Comparison of ENCODE assay signal across 27 cellular contexts in genomic region chr2:165814473-165814872, GRCh38.
"Had no signal": no experiment of that assay in that cellular context is flagged by ENCODE, and none has a peak within 500 bp of the region (broad histone marks: within the 10 kb centered on the region; RNA-seq: fewer than 3 reads in every experiment).

No MANE protein-coding gene starts in this region.

- H3K27me3 Mint-ChIP-seq: activated naive CD8-positive, alpha-beta T cell; activated T-helper 17 cell treated with anti-CD3 and anti-CD28 coated beads, Interleukin-2, amount 50 U/mL, for 72 hours; brain; central memory CD8-positive, alpha-beta T cell had no signal

- H3K4me3 ChIP-seq: MG63, Peyer's patch, SJSA1 had no signal

- H3K9me3 Mint-ChIP-seq: activated CD4-positive, alpha-beta T cell treated with anti-CD3 and anti-CD28 coated beads, Interleukin-2, amount 10 ng/mL, durations not matched to agents 24 days and 14 days; activated naive CD4-positive, alpha-beta T cell treated with anti-CD3 and anti-CD28 coated beads for 36 hours; activated T-helper 17 cell treated with anti-CD3 and anti-CD28 coated beads, Interleukin-2, amount 50 U/mL, for 72 hours; brain; central memory CD8-positive, alpha-beta T cell; T-helper 1 cell treated with Interleukin-12 subunit alpha and Interleukin-12 subunit beta and Interleukin-4 antibody, amounts not matched to agents 30 μg/mL and 1 μg/mL, for 36 hours had no signal

- FAIRE-seq: astrocyte had no signal

- H3K4me1 Mint-ChIP-seq: activated CD4-positive, alpha-beta T cell treated with anti-CD3 and anti-CD28 coated beads, Interleukin-2, amount 10 ng/mL, durations not matched to agents 24 days and 14 days; activated T-helper 17 cell treated with anti-CD3 and anti-CD28 coated beads, Interleukin-2, amount 50 U/mL, for 72 hours; central memory CD8-positive, alpha-beta T cell had no signal

- H3K27me3 ChIP-seq: MG63, Peyer's patch, SJSA1 had no signal

- H3K27ac Mint-ChIP-seq: activated CD4-positive, alpha-beta T cell treated with anti-CD3 and anti-CD28 coated beads, Interleukin-2, amount 10 ng/mL, durations not matched to agents 24 days and 14 days; activated naive CD4-positive, alpha-beta T cell treated with anti-CD3 and anti-CD28 coated beads for 36 hours; activated naive CD8-positive, alpha-beta T cell; activated T-helper 17 cell treated with anti-CD3 and anti-CD28 coated beads, Interleukin-2, amount 50 U/mL, for 72 hours; brain; T-helper 1 cell treated with Interleukin-12 subunit alpha and Interleukin-12 subunit beta and Interleukin-4 antibody, amounts not matched to agents 30 μg/mL and 1 μg/mL, for 36 hours had no signal

- H3K4me3 Mint-ChIP-seq: activated CD4-positive, alpha-beta T cell treated with anti-CD3 and anti-CD28 coated beads, Interleukin-2, amount 10 ng/mL, durations not matched to agents 24 days and 14 days; activated naive CD4-positive, alpha-beta T cell treated with anti-CD3 and anti-CD28 coated beads for 36 hours; activated naive CD8-positive, alpha-beta T cell; activated T-helper 17 cell treated with anti-CD3 and anti-CD28 coated beads, Interleukin-2, amount 50 U/mL, for 72 hours; brain; central memory CD8-positive, alpha-beta T cell; T-helper 1 cell treated with Interleukin-12 subunit alpha and Interleukin-12 subunit beta and Interleukin-4 antibody, amounts not matched to agents 30 μg/mL and 1 μg/mL, for 36 hours had no signal

- H3K4me1 ChIP-seq: Peyer's patch, SJSA1 had no signal

- H3K9me3 ChIP-seq: MG63, Peyer's patch, SJSA1 had no signal

- DNase-seq: activated CD4-positive, alpha-beta T cell treated with anti-CD3 and anti-CD28 coated beads for 1 hour; activated CD4-positive, alpha-beta T cell treated with anti-CD3 and anti-CD28 coated beads, Interleukin-2, amount 10 ng/mL, durations not matched to agents 24 days and 14 days; activated CD4-positive, alpha-beta T cell treated with anti-CD3 and anti-CD28 coated beads, Interleukin-2, amount 50 U/mL, for 48 hours; activated gamma-delta T cell; activated naive CD4-positive, alpha-beta T cell treated with anti-CD3 and anti-CD28 coated beads for 36 hours; activated T-cell treated with anti-CD3 and anti-CD28 coated beads for 4 hours; activated T-cell treated with anti-CD3 and anti-CD28 coated beads, Interleukin-2, amount 50 U/mL, for 48 hours; amygdala; MG63; MV-4-11; NCI-H1105; NCI-H1436; NCI-H1694 treated with DMSO at 0.1 percent for 48 hours; NCI-H2029 treated with DMSO at 0.1 percent for 48 hours; NCI-H345; NCI-H510A; NCI-H526 treated with DMSO at 0.1 percent for 48 hours; Peyer's patch; SHP77 had no signal

- H3K36me3 ChIP-seq: MG63, Peyer's patch, SJSA1 had no signal

- H3K36me3 Mint-ChIP-seq: brain had no signal

- H3K27ac ChIP-seq: SJSA1 had no signal

- ATAC-seq: activated T-helper 17 cell treated with anti-CD3 and anti-CD28 coated beads, Interleukin-2, amount 50 U/mL, for 72 hours; SK-N-SH treated with all-trans-retinoic acid at 6 μM for 48 hours had no signal
